23 cellular contexts compared by ENCODE assay signal in the genomic region with DNA sequence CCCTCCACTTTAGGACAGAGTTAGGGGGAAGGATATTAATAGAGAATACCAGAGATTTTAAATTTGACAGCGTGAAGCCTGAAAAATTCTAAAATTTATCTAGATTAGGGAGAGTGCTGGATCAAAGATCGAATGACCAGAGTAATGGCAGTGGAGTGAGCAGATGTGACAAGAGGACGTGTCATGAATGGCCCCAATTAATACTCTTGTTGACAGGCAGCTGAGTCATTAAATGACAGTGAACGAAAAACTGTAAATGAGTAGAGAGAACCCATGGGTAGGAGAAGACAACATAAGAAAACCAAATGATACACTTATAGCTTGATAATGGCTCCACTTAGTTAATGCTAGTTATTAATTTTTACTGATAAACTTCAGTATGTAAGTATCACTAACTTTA.
"Had no signal": no experiment of that assay in that cellular context is flagged by ENCODE, and none has a peak within 500 bp of the region (broad histone marks: within the 10 kb centered on the region; RNA-seq: fewer than 3 reads in every experiment).

No MANE protein-coding gene starts in this region.

- H3K4me1 ChIP-seq: gastrocnemius medialis, prostate gland, thyroid gland, upper lobe of left lung, vagina had no signal

- DNase-seq: activated B cell treated with CpG ODN at 0.5 μM for 24 hours; activated CD8-positive, alpha-beta T cell treated with anti-CD3 and anti-CD28 coated beads, Interleukin-2, amount 10 ng/mL, durations not matched to agents 7 days and 5 days; activated naive CD4-positive, alpha-beta T cell; activated T-cell treated with anti-CD3 and anti-CD28 coated beads for 4 hours; activated T-cell treated with anti-CD3 and anti-CD28 coated beads, Interleukin-2, amount 50 U/mL, for 72 hours; endodermal cell; gastrocnemius medialis; hippocampal formation; kidney; left colon; pancreas; retina; small intestine; stimulated activated CD4-positive, alpha-beta T cell treated with anti-CD3 and anti-CD28 coated beads, Interleukin-4, amount 100 ng/mL, for 24 hours; stimulated activated CD8-positive, alpha-beta memory T cell treated with anti-CD3 and anti-CD28 coated beads, Interleukin-4, amount 100 ng/mL, for 48 hours; stomach; T-helper 2 cell; thyroid gland; upper lobe of left lung had no signal

- H3K4me3 ChIP-seq: esophagus muscularis mucosa, gastrocnemius medialis, pancreas, prostate gland, stomach, thyroid gland, upper lobe of left lung, vagina had no signal

- H3K36me3 ChIP-seq: esophagus muscularis mucosa, gastrocnemius medialis, neutrophil, pancreas, prostate gland, stomach, thyroid gland, upper lobe of left lung, vagina had no signal

- H3K9me3 ChIP-seq: esophagus muscularis mucosa, gastrocnemius medialis, neutrophil, pancreas, prostate gland, stomach, thyroid gland, upper lobe of left lung, vagina had no signal

- H3K27me3 ChIP-seq: esophagus muscularis mucosa, gastrocnemius medialis, neutrophil, pancreas, stomach, thyroid gland, upper lobe of left lung, vagina had no signal

- H3K27ac ChIP-seq: esophagus muscularis mucosa, gastrocnemius medialis, neutrophil, pancreas, prostate gland, stomach, thyroid gland, upper lobe of left lung, vagina had no signal
